ENCODE assay signal across 24 cellular contexts in genomic region chr6:119584088-119584487, GRCh38.
"Had no signal": no experiment of that assay in that cellular context is flagged by ENCODE, and none has a peak within 500 bp of the region (broad histone marks: within the 10 kb centered on the region; RNA-seq: fewer than 3 reads in every experiment).

No MANE protein-coding gene starts in this region.

- FAIRE-seq: kidney had no signal

- ATAC-seq: foreskin keratinocyte; gastroesophageal sphincter; heart left ventricle; left lung; naive thymus-derived CD4-positive, alpha-beta T cell; right cardiac atrium had no signal

- H3K4me3 ChIP-seq: dorsolateral prefrontal cortex, esophagus muscularis mucosa, gastroesophageal sphincter, heart left ventricle, hepatocyte, left lung, neural progenitor cell, prostate gland, sigmoid colon, spleen, stomach, testis, tibial artery had no signal

- H3K4me3 Mint-ChIP-seq: endodermal cell; mesothelial cell of epicardium; naive thymus-derived CD4-positive, alpha-beta T cell; nephron; neural progenitor cell; type B pancreatic cell had no signal

- H3K36me3 ChIP-seq: esophagus muscularis mucosa, gastroesophageal sphincter, heart left ventricle, left lung, neural progenitor cell, prostate gland, sigmoid colon, spleen, stomach, tibial artery had no signal

- H3K36me3 Mint-ChIP-seq: mesothelial cell of epicardium; naive thymus-derived CD4-positive, alpha-beta T cell; neural progenitor cell; type B pancreatic cell had no signal

- H3K27me3 ChIP-seq: dorsolateral prefrontal cortex, esophagus muscularis mucosa, foreskin keratinocyte, gastroesophageal sphincter, heart left ventricle, hepatocyte, left lung, neural progenitor cell, sigmoid colon, spleen, stomach, testis, tibial artery had no signal

- H3K79me2 ChIP-seq: hepatocyte had no signal

- H3K4me1 Mint-ChIP-seq: endodermal cell; naive thymus-derived CD4-positive, alpha-beta T cell; nephron; neural progenitor cell had no signal

- H2AFZ ChIP-seq: hepatocyte, neural progenitor cell had no signal

- H3K27ac ChIP-seq: dorsolateral prefrontal cortex, esophagus muscularis mucosa, foreskin keratinocyte, gastroesophageal sphincter, heart left ventricle, hepatocyte, left lung, neural progenitor cell, prostate gland, sigmoid colon, spleen, stomach, testis, tibial artery had no signal

- DNase-seq: dorsolateral prefrontal cortex; effector CD4-positive, alpha-beta T cell; endodermal cell; foreskin keratinocyte; heart left ventricle; kidney; left lung; mesenchymal stem cell; naive thymus-derived CD4-positive, alpha-beta T cell; right cardiac atrium; sigmoid colon; spleen; stimulated activated naive CD4-positive, alpha-beta T cell treated with Interleukin-2 at 50 U/mL for 16 hours; stomach; testis; tibial artery had no signal

- H3K27ac Mint-ChIP-seq: endodermal cell; mesothelial cell of epicardium; naive thymus-derived CD4-positive, alpha-beta T cell; nephron; neural progenitor cell; type B pancreatic cell had no signal

- H3K4me1 ChIP-seq: esophagus muscularis mucosa, gastroesophageal sphincter, heart left ventricle, left lung, prostate gland, sigmoid colon, spleen, stomach, testis, tibial artery had no signal

- H3K27me3 Mint-ChIP-seq: type B pancreatic cell had no signal

- H3K4me2 ChIP-seq: hepatocyte had no signal

- H3K9me3 ChIP-seq: esophagus muscularis mucosa, gastroesophageal sphincter, prostate gland, sigmoid colon, spleen, stomach, testis, tibial artery had no signal

- H3K9me3 Mint-ChIP-seq: endodermal cell; naive thymus-derived CD4-positive, alpha-beta T cell; neural progenitor cell; type B pancreatic cell had no signal

- H3K9ac ChIP-seq: neural progenitor cell had no signal
